ENCODE assay signal across 22 cellular contexts in genomic region chr3:43211681-43212080, GRCh38.
"Had no signal": no experiment of that assay in that cellular context is flagged by ENCODE, and none has a peak within 500 bp of the region (broad histone marks: within the 10 kb centered on the region; RNA-seq: fewer than 3 reads in every experiment).

No MANE protein-coding gene starts in this region.

- H3K4me3 Mint-ChIP-seq: activated naive CD8-positive, alpha-beta T cell treated with anti-CD3 and anti-CD28 coated beads, Interleukin-2, amount 10 ng/mL, durations not matched to agents 7 days and 5 days; natural killer cell; WTC11 had no signal

- H3K27ac Mint-ChIP-seq: activated naive CD8-positive, alpha-beta T cell treated with anti-CD3 and anti-CD28 coated beads, Interleukin-2, amount 10 ng/mL, durations not matched to agents 7 days and 5 days; WTC11 had no signal

- H3K36me3 ChIP-seq: breast epithelium, left ventricle myocardium inferior, transverse colon had no signal

- H3K9me3 Mint-ChIP-seq: natural killer cell, WTC11 had no signal

- H3K27me3 Mint-ChIP-seq: activated naive CD8-positive, alpha-beta T cell treated with anti-CD3 and anti-CD28 coated beads, Interleukin-2, amount 10 ng/mL, durations not matched to agents 7 days and 5 days had no signal

- H3K4me1 ChIP-seq: breast epithelium, testis, transverse colon had no signal

- H3K36me3 Mint-ChIP-seq: natural killer cell, WTC11 had no signal

- H3K4me3 ChIP-seq: breast epithelium, coronary artery, dorsolateral prefrontal cortex, left ventricle myocardium inferior, lung, skin epidermis, testis, transverse colon had no signal

- H3K9me3 ChIP-seq: breast epithelium, left ventricle myocardium inferior, testis, transverse colon had no signal

- H3K27me3 ChIP-seq: breast epithelium, testis, transverse colon had no signal

- DNase-seq: activated CD4-positive, alpha-beta T cell treated with anti-CD3 and anti-CD28 coated beads, Interleukin-2, amount 50 U/mL, for 1 hour; activated effector memory CD4-positive, alpha-beta T cell treated with Interleukin-2 at 50 U/mL for 16 hours; activated naive CD4-positive, alpha-beta T cell treated with Interleukin-2 at 50 U/mL for 16 hours; activated naive CD8-positive, alpha-beta T cell treated with anti-CD3 and anti-CD28 coated beads, Interleukin-2, amount 10 ng/mL, durations not matched to agents 7 days and 5 days; amniotic stem cell; central memory CD4-positive, alpha-beta T cell; effector memory CD4-positive, alpha-beta T cell; left ventricle myocardium inferior; mesendoderm; natural killer cell; stimulated activated CD4-positive, alpha-beta T cell treated with anti-CD3 and anti-CD28 coated beads, Interleukin-12 subunit alpha, Interleukin-12 subunit beta, amount 100 ng/mL, for 4 hours; stimulated activated CD4-positive, alpha-beta T cell treated with anti-CD3 and anti-CD28 coated beads, Interleukin-4, amount 100 ng/mL, for 1 hour; stimulated activated naive CD8-positive, alpha-beta T cell treated with anti-CD3 and anti-CD28 coated beads, Interleukin-15, Interleukin-2, amounts not matched to agents 100 U/mL and 50 U/mL, for 24 hours; T-helper 2 cell; testis; transverse colon had no signal

- H3K27ac ChIP-seq: breast epithelium, coronary artery, skin epidermis, testis, transverse colon had no signal
